Comparison of ENCODE assay signal across 3 cellular contexts in genomic region chr4:17967078-17967477, GRCh38.
"Had no signal": no experiment of that assay in that cellular context is flagged by ENCODE, and none has a peak within 500 bp of the region (broad histone marks: within the 10 kb centered on the region; RNA-seq: fewer than 3 reads in every experiment).

No MANE protein-coding gene starts in this region.

- FAIRE-seq: G401.6 had no signal

- DNase-seq: GDM1, GF-D8 had no signal
